Comparison of ENCODE assay signal across 1 cellular context in the genomic region with DNA sequence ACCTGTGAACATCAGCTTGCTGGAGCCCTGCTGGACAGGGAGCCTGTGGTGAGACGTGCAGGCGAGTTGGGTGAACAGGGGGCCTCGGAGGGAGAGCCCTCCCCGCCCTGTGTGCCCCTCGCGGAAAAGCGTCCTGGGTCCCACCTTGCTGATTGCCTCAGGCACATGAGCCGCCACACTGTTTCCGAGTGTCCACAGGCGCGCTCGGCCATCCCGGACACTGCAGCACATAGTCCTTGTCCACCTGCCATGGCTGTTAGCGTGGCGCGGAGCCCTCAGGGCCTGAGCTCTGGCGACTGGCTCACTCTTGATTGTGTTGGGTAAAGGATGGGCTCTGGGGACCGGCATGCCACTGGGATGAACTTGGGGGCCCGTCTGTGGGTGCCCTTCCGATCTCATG.
TF ChIP-seq lines count a peak whose summit lies in the region.

No MANE protein-coding gene starts in this region.

TF ChIP-seq in WTC11, 78 proteins besides CTCF, POLR2A, EP300 and RAD21 (continued from another document):
- no peak for TF ChIP-seq CREM (CRISPR knock-in tag; IDR thresholded peaks at IDR 0.05)
